12 cellular contexts compared by ENCODE assay signal in the genomic region with DNA sequence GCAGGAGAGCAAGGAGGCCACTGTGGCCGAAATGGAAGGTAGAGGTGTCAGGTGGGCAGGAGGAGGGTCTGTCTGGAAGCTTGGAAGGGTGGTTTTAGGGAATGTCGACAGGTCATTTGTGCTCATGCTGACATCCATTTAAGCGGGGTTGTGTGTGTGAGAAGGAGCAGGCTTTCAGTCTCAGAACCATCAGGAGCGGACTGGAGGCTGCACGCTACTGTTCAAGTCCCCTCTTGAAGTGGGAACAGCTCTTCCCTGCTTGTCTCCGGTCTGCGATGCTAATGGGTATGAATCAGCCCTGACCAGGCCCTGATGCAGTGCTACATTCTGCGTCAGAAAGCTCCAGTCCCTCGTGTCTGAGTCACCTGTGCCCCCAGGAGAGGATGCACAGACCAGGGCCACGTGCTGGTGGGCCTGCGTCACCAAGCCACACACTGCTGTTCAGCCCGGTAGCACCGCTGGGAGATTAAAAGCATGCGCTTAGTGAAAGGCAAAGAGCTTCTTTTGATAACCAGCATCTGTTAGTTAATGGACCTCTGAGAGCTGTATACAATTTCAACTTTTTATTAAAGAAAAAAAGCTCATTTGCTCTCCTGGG. TPM values are rescaled to one million over a fixed set of nuclear protein-coding genes. Genes with fewer than 3 reads are reported as not detected.
A peak's percentile ranks its signal among the peaks of the same experiment; 100 is the strongest.
DNase-seq lines count a peak whose midpoint lies in the region; ATAC-seq and TF ChIP-seq lines count a peak whose summit lies in the region.
"Had no signal": no experiment of that assay in that cellular context is flagged by ENCODE, and none has a peak within 500 bp of the region (broad histone marks: within the 10 kb centered on the region; RNA-seq: fewer than 3 reads in every experiment).

No MANE protein-coding gene starts in this region.

- TF ChIP-seq CTCF in fibroblast of mammary gland (conservative IDR thresholded peaks at IDR 0.05; ENCODE audit: control insufficient read depth, insufficient read depth, low read depth, low read length): no peak

- peaks cover 49 to 64% of the 10 kb centered on the region in 2 donors for H3K36me3 Mint-ChIP-seq in stimulated activated naive B cell treated with anti-CD40 and anti-IgM and Interleukin-4, amounts not matched to agents 10 μg/mL and 1 μg/mL and 100 μg/mL, for 72 hours

- no peak overlapping the region for H3K4me3 ChIP-seq in fibroblast of mammary gland (ENCODE audit: control insufficient read depth, low read depth, low read length)
- H3K4me3 ChIP-seq: lung had no signal

- intact Hi-C loops in left ventricle myocardium superior (cut with micrococcal nuclease) (no loop called here), left cardiac atrium (cut with DNase I) (loop anchor here in 1 of 2 donors (10.0 kb wide), 1 partner anchor 212 kb away; no protein-coding TSS in a partner anchor)

- H3K27ac Mint-ChIP-seq in stimulated activated naive B cell treated with anti-CD40 and anti-IgM and Interleukin-4, amounts not matched to agents 10 μg/mL and 1 μg/mL and 100 μg/mL, for 72 hours: peak overlapping the region; percentile 88

- peaks cover 53 to 77% of the 10 kb centered on the region in 2 donors for H3K4me1 Mint-ChIP-seq in stimulated activated naive B cell treated with anti-CD40 and anti-IgM and Interleukin-4, amounts not matched to agents 10 μg/mL and 1 μg/mL and 100 μg/mL, for 72 hours

- peaks cover 12% of the 10 kb centered on the region in 2 donors for H3K9me3 Mint-ChIP-seq in stimulated activated naive B cell treated with anti-CD40 and anti-IgM and Interleukin-4, amounts not matched to agents 10 μg/mL and 1 μg/mL and 100 μg/mL, for 72 hours

- H3K4me3 Mint-ChIP-seq in stimulated activated naive B cell treated with anti-CD40 and anti-IgM and Interleukin-4, amounts not matched to agents 10 μg/mL and 1 μg/mL and 100 μg/mL, for 72 hours: no peak overlapping the region

- ATAC-seq in left ventricle myocardium superior: peak; percentile 53
- no peak for ATAC-seq in left cardiac atrium
- no peak for ATAC-seq in stimulated activated naive B cell treated with anti-CD40 and anti-IgM and Interleukin-4, amounts not matched to agents 10 μg/mL and 1 μg/mL and 100 μg/mL, for 72 hours (replicated peaks)
- no peak for ATAC-seq in GM18907 (IDR thresholded peaks at IDR 0.05; ENCODE audit: unreplicated experiment)

- no peaks in the 10 kb centered on the region for H3K27me3 Mint-ChIP-seq in stimulated activated naive B cell treated with anti-CD40 and anti-IgM and Interleukin-4, amounts not matched to agents 10 μg/mL and 1 μg/mL and 100 μg/mL, for 72 hours

- no peak for DNase-seq in left ventricle myocardium superior
- no peak for DNase-seq in left cardiac atrium
- DNase-seq in RKO (ENCODE audit: low spot score): peak; percentile 72
- DNase-seq in fibroblast of mammary gland (ENCODE audit: low read depth): peak; percentile 93
- no peak for DNase-seq in stimulated activated naive B cell treated with anti-CD40 and anti-IgM and Interleukin-4, amounts not matched to agents 10 μg/mL and 1 μg/mL and 100 μg/mL, for 72 hours
- DNase-seq in pons (ENCODE audit: low spot score): no peak
- DNase-seq in H4 (ENCODE audit: low spot score): no peak
- DNase-seq: NCI-H2081 had no signal

RNA-seq across cellular contexts. Expression of gene APCDD1L, which starts 58.0 kb away (rescaled TPM):
- 0.25 TPM for total RNA-seq in left ventricle myocardium superior
- total RNA-seq in left cardiac atrium: 1 to 10 TPM in 1 of 2 donors, under 1 TPM in 1; 0.44 to 1.3 TPM
- total RNA-seq in H4 (2014; rRNA removed; shearing (Covaris generic)): 1.5 and 1.7 TPM in 2 replicates
- total RNA-seq: activated CD8-positive, alpha-beta memory T cell treated with anti-CD3 and anti-CD28 coated beads for 36 hours; G401 had no signal

Comparison
In these comparisons a context has a peak if more than half of its experiments do, and no peak if none do; other contexts are left out.
1. DNase-seq: peak in RKO (single experiment) and fibroblast of mammary gland (single experiment); none in left ventricle myocardium superior (single experiment), left cardiac atrium (single experiment), stimulated activated naive B cell treated with anti-CD40 and anti-IgM and Interleukin-4, amounts not matched to agents 10 μg/mL and 1 μg/mL and 100 μg/mL, for 72 hours (single experiment), pons (single experiment) and H4 (single experiment).